1 cellular context compared by ENCODE assay signal in the genomic region with DNA sequence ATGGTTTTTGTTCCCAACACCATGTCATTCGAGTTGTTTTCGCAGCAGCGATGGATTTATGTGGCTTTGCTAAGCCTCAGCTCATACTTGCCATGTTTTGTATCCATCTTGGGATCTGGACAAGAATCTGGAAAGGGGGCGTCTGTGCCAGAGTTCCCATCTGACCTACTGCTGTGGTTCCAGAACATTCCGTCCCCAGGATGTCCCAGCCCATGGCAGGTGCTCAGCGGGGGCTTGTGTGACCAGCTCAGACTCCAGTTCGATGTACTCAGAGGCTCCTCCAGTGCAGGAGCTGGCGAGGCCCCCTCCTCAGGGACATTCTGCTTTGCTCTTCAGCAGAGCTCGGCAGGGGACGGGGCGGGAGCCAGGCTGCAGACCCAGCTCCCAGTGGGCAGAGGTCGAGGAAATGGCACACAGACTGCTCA.
TF ChIP-seq lines count a peak whose summit lies in the region.

No MANE protein-coding gene starts in this region.

TF ChIP-seq in WTC11, 78 proteins besides CTCF, POLR2A, EP300 and RAD21 (continued from another document):
- TF ChIP-seq, protein P1, sequence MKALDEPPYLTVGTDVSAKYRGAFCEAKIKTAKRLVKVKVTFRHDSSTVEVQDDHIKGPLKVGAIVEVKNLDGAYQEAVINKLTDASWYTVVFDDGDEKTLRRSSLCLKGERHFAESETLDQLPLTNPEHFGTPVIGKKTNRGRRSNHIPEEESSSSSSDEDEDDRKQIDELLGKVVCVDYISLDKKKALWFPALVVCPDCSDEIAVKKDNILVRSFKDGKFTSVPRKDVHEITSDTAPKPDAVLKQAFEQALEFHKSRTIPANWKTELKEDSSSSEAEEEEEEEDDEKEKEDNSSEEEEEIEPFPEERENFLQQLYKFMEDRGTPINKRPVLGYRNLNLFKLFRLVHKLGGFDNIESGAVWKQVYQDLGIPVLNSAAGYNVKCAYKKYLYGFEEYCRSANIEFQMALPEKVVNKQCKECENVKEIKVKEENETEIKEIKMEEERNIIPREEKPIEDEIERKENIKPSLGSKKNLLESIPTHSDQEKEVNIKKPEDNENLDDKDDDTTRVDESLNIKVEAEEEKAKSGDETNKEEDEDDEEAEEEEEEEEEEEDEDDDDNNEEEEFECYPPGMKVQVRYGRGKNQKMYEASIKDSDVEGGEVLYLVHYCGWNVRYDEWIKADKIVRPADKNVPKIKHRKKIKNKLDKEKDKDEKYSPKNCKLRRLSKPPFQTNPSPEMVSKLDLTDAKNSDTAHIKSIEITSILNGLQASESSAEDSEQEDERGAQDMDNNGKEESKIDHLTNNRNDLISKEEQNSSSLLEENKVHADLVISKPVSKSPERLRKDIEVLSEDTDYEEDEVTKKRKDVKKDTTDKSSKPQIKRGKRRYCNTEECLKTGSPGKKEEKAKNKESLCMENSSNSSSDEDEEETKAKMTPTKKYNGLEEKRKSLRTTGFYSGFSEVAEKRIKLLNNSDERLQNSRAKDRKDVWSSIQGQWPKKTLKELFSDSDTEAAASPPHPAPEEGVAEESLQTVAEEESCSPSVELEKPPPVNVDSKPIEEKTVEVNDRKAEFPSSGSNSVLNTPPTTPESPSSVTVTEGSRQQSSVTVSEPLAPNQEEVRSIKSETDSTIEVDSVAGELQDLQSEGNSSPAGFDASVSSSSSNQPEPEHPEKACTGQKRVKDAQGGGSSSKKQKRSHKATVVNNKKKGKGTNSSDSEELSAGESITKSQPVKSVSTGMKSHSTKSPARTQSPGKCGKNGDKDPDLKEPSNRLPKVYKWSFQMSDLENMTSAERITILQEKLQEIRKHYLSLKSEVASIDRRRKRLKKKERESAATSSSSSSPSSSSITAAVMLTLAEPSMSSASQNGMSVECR (CRISPR knock-in tag; IDR thresholded peaks at IDR 0.05; ENCODE audit: borderline replicate concordance): no peak
- TF ChIP-seq, protein P2, sequence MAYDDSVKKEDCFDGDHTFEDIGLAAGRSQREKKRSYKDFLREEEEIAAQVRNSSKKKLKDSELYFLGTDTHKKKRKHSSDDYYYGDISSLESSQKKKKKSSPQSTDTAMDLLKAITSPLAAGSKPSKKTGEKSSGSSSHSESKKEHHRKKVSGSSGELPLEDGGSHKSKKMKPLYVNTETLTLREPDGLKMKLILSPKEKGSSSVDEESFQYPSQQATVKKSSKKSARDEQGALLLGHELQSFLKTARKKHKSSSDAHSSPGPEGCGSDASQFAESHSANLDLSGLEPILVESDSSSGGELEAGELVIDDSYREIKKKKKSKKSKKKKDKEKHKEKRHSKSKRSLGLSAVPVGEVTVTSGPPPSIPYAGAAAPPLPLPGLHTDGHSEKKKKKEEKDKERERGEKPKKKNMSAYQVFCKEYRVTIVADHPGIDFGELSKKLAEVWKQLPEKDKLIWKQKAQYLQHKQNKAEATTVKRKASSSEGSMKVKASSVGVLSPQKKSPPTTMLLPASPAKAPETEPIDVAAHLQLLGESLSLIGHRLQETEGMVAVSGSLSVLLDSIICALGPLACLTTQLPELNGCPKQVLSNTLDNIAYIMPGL (CRISPR knock-in tag; IDR thresholded peaks at IDR 0.05): no peak
